1 cellular context compared by ENCODE assay signal in the genomic region with DNA sequence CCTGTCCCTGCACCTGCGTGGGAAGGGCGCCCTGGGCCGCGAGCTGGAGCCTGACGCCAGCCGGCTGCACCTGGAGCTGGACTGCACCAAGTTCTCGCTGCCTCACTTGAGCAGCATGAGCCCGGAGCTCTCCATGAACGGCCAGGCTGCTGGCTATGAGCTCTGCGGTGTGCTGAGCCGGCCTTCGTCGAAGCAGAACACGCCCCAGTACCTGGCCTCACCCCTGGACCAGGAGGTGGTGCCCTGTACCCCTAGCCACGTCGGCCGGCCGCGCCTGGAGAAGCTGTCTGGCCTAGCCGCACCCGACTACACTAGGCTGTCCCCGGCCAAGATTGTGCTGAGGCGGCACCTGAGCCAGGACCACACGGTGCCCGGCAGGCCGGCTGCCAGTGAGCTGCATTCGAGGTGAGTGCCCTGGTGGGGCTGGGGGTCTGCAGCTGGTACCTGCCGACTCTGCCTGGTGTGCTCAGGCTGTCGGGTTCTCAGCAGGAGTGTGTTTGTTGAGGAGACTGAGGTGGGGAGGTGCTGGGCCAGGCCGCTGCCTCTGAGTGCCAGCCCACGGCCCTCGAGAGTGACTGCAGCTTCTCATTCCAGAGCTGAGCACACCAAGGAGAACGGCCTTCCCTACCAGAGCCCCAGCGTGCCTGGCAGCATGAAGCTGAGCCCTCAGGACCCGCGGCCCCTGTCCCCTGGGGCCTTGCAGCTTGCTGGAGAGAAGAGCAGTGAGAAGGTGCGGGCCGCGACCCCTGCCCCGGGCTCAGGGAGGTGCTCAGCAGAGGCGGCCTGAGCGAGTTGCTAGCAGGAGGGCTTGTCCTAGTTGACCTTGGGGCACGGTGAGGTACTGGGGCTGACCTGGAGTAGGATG.
A peak's percentile ranks its signal among the peaks of the same experiment; 100 is the strongest.
TF ChIP-seq lines count a peak whose summit lies in the region.

No MANE protein-coding gene starts in this region.

TF ChIP-seq in A549, 52 proteins besides CTCF, POLR2A, EP300 and RAD21:
- TF ChIP-seq RARB (CRISPR knock-in tag; IDR thresholded peaks at IDR 0.05): no peak
- peak; percentile 40 for TF ChIP-seq MAFK (IDR thresholded peaks at IDR 0.05; ENCODE audit: partially characterized antibody)
